Comparison of ENCODE assay signal across 13 cellular contexts in the genomic region with DNA sequence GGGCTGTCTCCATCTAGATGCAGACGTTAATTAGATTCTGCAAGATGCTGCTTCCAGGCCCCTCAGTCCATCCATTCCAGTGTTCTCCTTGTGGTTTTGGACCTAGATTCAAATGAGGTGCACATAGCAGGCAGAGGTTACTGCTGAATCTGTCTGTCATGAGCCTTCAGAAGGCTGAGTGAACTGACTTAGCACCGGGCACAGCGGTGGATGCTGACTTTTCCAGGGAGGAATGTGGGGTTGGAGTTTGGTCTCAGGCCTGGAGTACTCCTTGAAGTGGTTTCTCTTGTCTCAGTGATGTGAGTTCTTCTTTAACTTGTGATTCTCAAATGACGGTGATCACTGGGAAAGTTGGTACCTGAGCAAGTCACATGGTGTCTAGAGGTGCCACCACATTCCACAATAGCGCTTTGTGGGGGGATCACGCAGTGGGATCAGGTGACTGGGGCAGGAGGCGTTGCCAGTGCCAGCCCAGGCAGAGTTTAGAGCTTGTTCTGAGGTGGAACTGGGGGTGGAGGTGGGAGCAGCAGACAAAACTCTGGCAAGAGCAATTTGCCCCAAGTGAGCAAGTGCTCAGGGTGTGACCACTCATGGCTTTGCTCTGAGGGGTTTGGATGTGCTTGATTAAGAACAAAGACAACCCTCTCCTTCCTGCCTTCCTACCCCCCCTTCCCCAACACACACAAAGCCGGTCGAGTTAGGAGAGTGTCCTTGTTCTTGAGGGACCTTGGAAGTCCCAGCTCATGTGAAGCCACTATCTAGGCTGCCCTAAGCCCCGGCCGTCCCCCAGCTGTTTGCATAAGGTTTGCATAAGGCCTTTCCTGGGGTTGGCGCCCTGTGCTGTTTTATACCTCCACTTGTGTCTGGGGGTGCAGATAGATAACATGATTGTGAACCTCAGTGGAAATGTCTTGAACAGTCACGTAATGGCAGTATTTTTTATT. TPM values are rescaled to one million over a fixed set of nuclear protein-coding genes. Genes with fewer than 3 reads are reported as not detected.
DNase-seq lines count a peak whose midpoint lies in the region; ATAC-seq and TF ChIP-seq lines count a peak whose summit lies in the region.
"Had no signal": no experiment of that assay in that cellular context is flagged by ENCODE, and none has a peak within 500 bp of the region (broad histone marks: within the 10 kb centered on the region; RNA-seq: fewer than 3 reads in every experiment).

No MANE protein-coding gene starts in this region.

- intact Hi-C loops in activated CD4-positive, alpha-beta T cell treated with anti-CD3 and anti-CD28 coated beads, Interleukin-2, amount 10 ng/mL, durations not matched to agents 24 days and 14 days (cut with micrococcal nuclease): no loop called here
- intact Hi-C loops in ascending aorta (cut with DNase I): no loop called here

- H3K9me3 ChIP-seq in ascending aorta (no peaks in the 10 kb centered on the region), osteoblast (ENCODE audit: low read depth, low read length) (no peaks in the 10 kb centered on the region)
- H3K9me3 ChIP-seq: A549 had no signal

- H3K4me3 ChIP-seq in ascending aorta (no peak overlapping the region), osteoblast (ENCODE audit: insufficient read depth, low read length) (peak overlapping the region; percentile 3)
- H3K4me3 ChIP-seq: A549 had no signal

- no peak for TF ChIP-seq CTCF in ascending aorta (IDR thresholded peaks at IDR 0.05)
- no peak for TF ChIP-seq CTCF in osteoblast (IDR thresholded peaks at IDR 0.05; ENCODE audit: extremely low read depth, low read depth, low read length)
- no peak for TF ChIP-seq CTCF in endothelial cell (IDR thresholded peaks at IDR 0.05; ENCODE audit: unreplicated experiment)

- ATAC-seq in HG03135 (IDR thresholded peaks at IDR 0.05; ENCODE audit: unreplicated experiment): no peak
- ATAC-seq: A549 had no signal

- H3K36me3 ChIP-seq in ascending aorta (peaks cover 0 to 14% of the 10 kb centered on the region in 2 donors), osteoblast (ENCODE audit: insufficient read depth, low read length) (no peaks in the 10 kb centered on the region)

- H3K27me3 Mint-ChIP-seq in activated CD4-positive, alpha-beta T cell treated with anti-CD3 and anti-CD28 coated beads, Interleukin-2, amount 10 ng/mL, durations not matched to agents 24 days and 14 days: no peaks in the 10 kb centered on the region
- H3K27me3 Mint-ChIP-seq in endothelial cell (ENCODE audit: unreplicated experiment): no peaks in the 10 kb centered on the region

- H3K4me1 ChIP-seq in ascending aorta (peaks cover 24 to 88% of the 10 kb centered on the region in 2 donors), osteoblast (ENCODE audit: insufficient read depth, low read length) (peaks cover 84% of the 10 kb centered on the region)

- DNase-seq in activated CD4-positive, alpha-beta T cell treated with anti-CD3 and anti-CD28 coated beads, Interleukin-2, amount 10 ng/mL, durations not matched to agents 24 days and 14 days: no peak
- DNase-seq in activated CD4-positive, alpha-beta T cell treated with anti-CD3 and anti-CD28 coated beads for 1 hour: no peak
- DNase-seq in NAMALWA (ENCODE audit: low spot score) (peak; percentile 60), ascending aorta (ENCODE audit: low spot score in 2 of 2) (no peak), osteoblast (ENCODE audit: insufficient read length, low spot score, missing footprints) (peak; percentile 52), endothelial cell (ENCODE audit: low spot score) (no peak), cortex of kidney (lab: John Stamatoyannopoulos, UW) (no peak)
- DNase-seq: activated CD8-positive, alpha-beta memory T cell treated with anti-CD3 and anti-CD28 coated beads, Interleukin-2, amount 50 U/mL, for 48 hours; NCI-H2081; SIG-M5 had no signal

- no peak overlapping the region for H2AFZ ChIP-seq in osteoblast (ENCODE audit: low read length)

- no peaks in the 10 kb centered on the region for H3K9me3 Mint-ChIP-seq in activated CD4-positive, alpha-beta T cell treated with anti-CD3 and anti-CD28 coated beads, Interleukin-2, amount 10 ng/mL, durations not matched to agents 24 days and 14 days
- no peaks in the 10 kb centered on the region for H3K9me3 Mint-ChIP-seq in endothelial cell (ENCODE audit: unreplicated experiment)
- H3K9me3 Mint-ChIP-seq: mesothelial cell of epicardium had no signal

- H4K20me1 ChIP-seq in osteoblast (ENCODE audit: insufficient read depth, low read length): no peaks in the 10 kb centered on the region

- no peak overlapping the region for H3K4me3 Mint-ChIP-seq in activated CD4-positive, alpha-beta T cell treated with anti-CD3 and anti-CD28 coated beads, Interleukin-2, amount 10 ng/mL, durations not matched to agents 24 days and 14 days
- H3K4me3 Mint-ChIP-seq in endothelial cell (ENCODE audit: unreplicated experiment): no peak overlapping the region
- H3K4me3 Mint-ChIP-seq: mesothelial cell of epicardium had no signal

- H3K27ac Mint-ChIP-seq in activated CD4-positive, alpha-beta T cell treated with anti-CD3 and anti-CD28 coated beads, Interleukin-2, amount 10 ng/mL, durations not matched to agents 24 days and 14 days: peak overlapping the region; percentile 57
- no peak overlapping the region for H3K27ac Mint-ChIP-seq in endothelial cell (ENCODE audit: unreplicated experiment)
- H3K27ac Mint-ChIP-seq: mesothelial cell of epicardium had no signal

- H3K36me3 Mint-ChIP-seq in activated CD4-positive, alpha-beta T cell treated with anti-CD3 and anti-CD28 coated beads, Interleukin-2, amount 10 ng/mL, durations not matched to agents 24 days and 14 days (ENCODE audit: low read depth): peaks cover 62% of the 10 kb centered on the region
- no peaks in the 10 kb centered on the region for H3K36me3 Mint-ChIP-seq in endothelial cell (ENCODE audit: low read depth, unreplicated experiment)

- H3K27ac ChIP-seq in ascending aorta (peak overlapping the region; percentile 88 to 93), osteoblast (ENCODE audit: low read depth, low read length) (peak overlapping the region; percentile 90)

- peaks cover 37% of the 10 kb centered on the region for H3K4me1 Mint-ChIP-seq in activated CD4-positive, alpha-beta T cell treated with anti-CD3 and anti-CD28 coated beads, Interleukin-2, amount 10 ng/mL, durations not matched to agents 24 days and 14 days
- no peaks in the 10 kb centered on the region for H3K4me1 Mint-ChIP-seq in endothelial cell (ENCODE audit: unreplicated experiment)
- H3K4me1 Mint-ChIP-seq: mesothelial cell of epicardium had no signal

- H3K79me2 ChIP-seq in osteoblast (ENCODE audit: insufficient read depth, low read length): peaks cover 15% of the 10 kb centered on the region

- H3K27me3 ChIP-seq in ascending aorta (no peaks in the 10 kb centered on the region), osteoblast (ENCODE audit: insufficient read depth, low read length) (no peaks in the 10 kb centered on the region)

- H3K4me2 ChIP-seq in osteoblast (ENCODE audit: insufficient read depth, low read length): peak overlapping the region; percentile 49
- H3K4me2 ChIP-seq: A549 had no signal

RNA-seq across cellular contexts. Expression of a gene that starts 25.1 kb away (rescaled TPM):
- total RNA-seq in activated CD4-positive, alpha-beta T cell treated with anti-CD3 and anti-CD28 coated beads, Interleukin-2, amount 10 ng/mL, durations not matched to agents 24 days and 14 days: 72.5 and 81.3 TPM in 2 replicates
- total RNA-seq in ascending aorta (70.9 TPM), osteoblast (22.7 and 26.8 TPM in 2 replicates), endothelial cell (ENCODE audit: unreplicated experiment) (3.0 TPM)

Comparison
In these comparisons a context has a peak if more than half of its experiments do, and no peak if none do; other contexts are left out.
1. DNase-seq: peak in NAMALWA (single experiment) and osteoblast (single experiment); none in activated CD4-positive, alpha-beta T cell treated with anti-CD3 and anti-CD28 coated beads, Interleukin-2, amount 10 ng/mL, durations not matched to agents 24 days and 14 days (single experiment), activated CD4-positive, alpha-beta T cell treated with anti-CD3 and anti-CD28 coated beads for 1 hour (single experiment), ascending aorta (0 of 2), endothelial cell (single experiment) and cortex of kidney (single experiment).